1 cellular context compared by ENCODE assay signal in the genomic region with DNA sequence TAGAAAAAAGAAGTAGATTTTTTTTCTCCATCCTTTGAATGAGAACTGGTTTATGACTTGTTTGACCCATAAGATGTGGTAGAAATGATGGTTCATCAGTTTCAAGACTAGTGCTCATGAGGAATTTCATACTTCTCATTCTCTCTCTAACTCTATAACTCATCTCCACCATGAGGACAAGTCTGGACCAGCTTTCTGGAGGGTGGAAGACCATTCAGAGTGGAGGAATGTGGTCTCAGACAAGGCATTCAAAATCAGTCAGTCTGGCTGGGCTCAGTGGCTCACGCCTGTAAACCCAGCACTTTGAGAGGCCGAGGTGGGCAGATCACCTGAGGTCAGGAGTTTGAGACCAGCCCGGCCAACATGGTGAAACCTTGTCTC.
TF ChIP-seq lines count a peak whose summit lies in the region.

No MANE protein-coding gene starts in this region.

TF ChIP-seq in A549, 52 proteins besides CTCF, POLR2A, EP300 and RAD21:
- no peak for TF ChIP-seq ZFP36 (IDR thresholded peaks at IDR 0.05; ENCODE audit: borderline replicate concordance, partially characterized antibody)
- no peak for TF ChIP-seq MAFK (IDR thresholded peaks at IDR 0.05; ENCODE audit: partially characterized antibody)
- TF ChIP-seq POLR2AphosphoS2 (conservative IDR thresholded peaks at IDR 0.05; ENCODE audit: low read length) = no peak
- no peak for TF ChIP-seq CHD2 (IDR thresholded peaks at IDR 0.05; ENCODE audit: low read length, partially characterized antibody)
- no peak for TF ChIP-seq HEYL (CRISPR knock-in tag; IDR thresholded peaks at IDR 0.05)
- TF ChIP-seq HOXB5 (CRISPR knock-in tag; IDR thresholded peaks at IDR 0.05) = no peak
- TF ChIP-seq NFE2L2 (conservative IDR thresholded peaks at IDR 0.05; ENCODE audit: low read length) = no peak
- TF ChIP-seq MAZ (IDR thresholded peaks at IDR 0.05; ENCODE audit: borderline replicate concordance, low read depth, low read length) = no peak
- no peak for TF ChIP-seq ZC3H11A (IDR thresholded peaks at IDR 0.05)
- TF ChIP-seq, protein P1, sequence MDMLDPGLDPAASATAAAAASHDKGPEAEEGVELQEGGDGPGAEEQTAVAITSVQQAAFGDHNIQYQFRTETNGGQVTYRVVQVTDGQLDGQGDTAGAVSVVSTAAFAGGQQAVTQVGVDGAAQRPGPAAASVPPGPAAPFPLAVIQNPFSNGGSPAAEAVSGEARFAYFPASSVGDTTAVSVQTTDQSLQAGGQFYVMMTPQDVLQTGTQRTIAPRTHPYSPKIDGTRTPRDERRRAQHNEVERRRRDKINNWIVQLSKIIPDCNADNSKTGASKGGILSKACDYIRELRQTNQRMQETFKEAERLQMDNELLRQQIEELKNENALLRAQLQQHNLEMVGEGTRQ (IDR thresholded peaks at IDR 0.05) = no peak
- TF ChIP-seq EHMT2 (IDR thresholded peaks at IDR 0.05; ENCODE audit: low read depth) = no peak
- TF ChIP-seq RFX5 (IDR thresholded peaks at IDR 0.05) = no peak
- no peak for TF ChIP-seq JUNB (IDR thresholded peaks at IDR 0.05)
- TF ChIP-seq PHF8 (IDR thresholded peaks at IDR 0.05; ENCODE audit: borderline replicate concordance, low read depth) = no peak
- TF ChIP-seq RCOR1 (IDR thresholded peaks at IDR 0.05; ENCODE audit: low read depth, low read length) = no peak
